Comparison of ENCODE assay signal across 11 cellular contexts in the genomic region with DNA sequence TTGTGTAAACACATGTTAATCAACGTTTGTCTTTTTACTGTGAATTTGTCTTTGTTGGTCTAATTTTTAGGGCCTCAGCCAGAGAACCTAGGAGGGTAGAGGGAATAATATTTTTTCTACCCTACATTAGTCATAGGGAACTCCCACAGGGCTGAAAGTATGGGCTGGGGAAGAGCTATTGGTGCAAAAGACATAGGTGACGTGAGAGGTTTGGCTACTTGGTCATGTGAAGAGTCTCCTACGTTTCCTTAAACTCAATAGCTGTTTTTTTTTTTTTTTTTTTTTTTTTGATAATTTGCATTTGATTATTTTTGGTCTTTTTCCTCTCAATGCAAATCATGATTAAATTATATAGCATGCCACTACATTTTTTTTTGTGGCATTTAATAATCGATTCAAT.
DNase-seq lines count a peak whose midpoint lies in the region; ATAC-seq and TF ChIP-seq lines count a peak whose summit lies in the region.
"Had no signal": no experiment of that assay in that cellular context is flagged by ENCODE, and none has a peak within 500 bp of the region (broad histone marks: within the 10 kb centered on the region; RNA-seq: fewer than 3 reads in every experiment).

No MANE protein-coding gene starts in this region.

- no peak for TF ChIP-seq CTCF in epithelial cell of esophagus (IDR thresholded peaks at IDR 0.05; ENCODE audit: insufficient read depth, low read depth, low read length, missing control alignments)

- DNase-seq in epithelial cell of esophagus (ENCODE audit: low read depth) (peak; percentile 10), T-helper 1 cell (no peak), GDM1 (lab: John Stamatoyannopoulos, UW) (no peak), globus pallidus (ENCODE audit: low spot score) (no peak), SKM-1 treated with dmso at 0.1 percent for 144 hours (lab: John Stamatoyannopoulos, UW; ENCODE audit: unreplicated experiment) (no peak)
- DNase-seq: COR-L47, left ventricle myocardium inferior, NCI-H2107 had no signal

- ATAC-seq in GM18511 (IDR thresholded peaks at IDR 0.05; ENCODE audit: unreplicated experiment) (peak; percentile 68), GM21529 (IDR thresholded peaks at IDR 0.05; ENCODE audit: unreplicated experiment) (peak; percentile 57), HG03342 (IDR thresholded peaks at IDR 0.05; ENCODE audit: unreplicated experiment) (peak; percentile 64)

- H3K4me3 ChIP-seq in epithelial cell of esophagus (ENCODE audit: low read length): no peak overlapping the region
- H3K4me3 ChIP-seq: left ventricle myocardium inferior had no signal
